ENCODE assay signal across 1 cellular context in genomic region chr15:25971053-25971452, GRCh38.
TF ChIP-seq lines count a peak whose summit lies in the region.

No MANE protein-coding gene starts in this region.

TF ChIP-seq in IMR-90, 13 proteins besides CTCF, POLR2A, EP300 and RAD21 (continued from another document):
- TF ChIP-seq, protein P1, sequence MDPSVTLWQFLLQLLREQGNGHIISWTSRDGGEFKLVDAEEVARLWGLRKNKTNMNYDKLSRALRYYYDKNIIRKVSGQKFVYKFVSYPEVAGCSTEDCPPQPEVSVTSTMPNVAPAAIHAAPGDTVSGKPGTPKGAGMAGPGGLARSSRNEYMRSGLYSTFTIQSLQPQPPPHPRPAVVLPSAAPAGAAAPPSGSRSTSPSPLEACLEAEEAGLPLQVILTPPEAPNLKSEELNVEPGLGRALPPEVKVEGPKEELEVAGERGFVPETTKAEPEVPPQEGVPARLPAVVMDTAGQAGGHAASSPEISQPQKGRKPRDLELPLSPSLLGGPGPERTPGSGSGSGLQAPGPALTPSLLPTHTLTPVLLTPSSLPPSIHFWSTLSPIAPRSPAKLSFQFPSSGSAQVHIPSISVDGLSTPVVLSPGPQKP (IDR thresholded peaks at IDR 0.05; ENCODE audit: borderline replicate concordance, low read depth, low read length) = no peak
- TF ChIP-seq CHD1 (IDR thresholded peaks at IDR 0.05; ENCODE audit: low read depth, low read length) (no peak), FOS (IDR thresholded peaks at IDR 0.05; ENCODE audit: low read depth, low read length) (no peak), NFE2L2 (IDR thresholded peaks at IDR 0.05; ENCODE audit: low read depth, low read length) (no peak), SMC3 (IDR thresholded peaks at IDR 0.05; ENCODE audit: low read depth, low read length) (no peak), CEBPB (IDR thresholded peaks at IDR 0.05; ENCODE audit: low read depth, low read length) (no peak), MAFK (IDR thresholded peaks at IDR 0.05; ENCODE audit: low read depth, low read length) (no peak), BHLHE40 (IDR thresholded peaks at IDR 0.05; ENCODE audit: low read depth, low read length) (no peak), MXI1 (IDR thresholded peaks at IDR 0.05; ENCODE audit: borderline replicate concordance, low read depth, low read length) (no peak), RCOR1 (IDR thresholded peaks at IDR 0.05; ENCODE audit: insufficient replicate concordance, low read length) (no peak), RFX5 (IDR thresholded peaks at IDR 0.05; ENCODE audit: low read depth, low read length) (no peak)
- TF ChIP-seq, protein P2, sequence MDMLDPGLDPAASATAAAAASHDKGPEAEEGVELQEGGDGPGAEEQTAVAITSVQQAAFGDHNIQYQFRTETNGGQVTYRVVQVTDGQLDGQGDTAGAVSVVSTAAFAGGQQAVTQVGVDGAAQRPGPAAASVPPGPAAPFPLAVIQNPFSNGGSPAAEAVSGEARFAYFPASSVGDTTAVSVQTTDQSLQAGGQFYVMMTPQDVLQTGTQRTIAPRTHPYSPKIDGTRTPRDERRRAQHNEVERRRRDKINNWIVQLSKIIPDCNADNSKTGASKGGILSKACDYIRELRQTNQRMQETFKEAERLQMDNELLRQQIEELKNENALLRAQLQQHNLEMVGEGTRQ (IDR thresholded peaks at IDR 0.05; ENCODE audit: low read depth, low read length) = no peak
